ENCODE assay signal across 8 cellular contexts in genomic region chr12:54751493-54751892, GRCh38.
"Had no signal": no experiment of that assay in that cellular context is flagged by ENCODE, and none has a peak within 500 bp of the region (broad histone marks: within the 10 kb centered on the region; RNA-seq: fewer than 3 reads in every experiment).

No MANE protein-coding gene starts in this region.

- H3K9ac ChIP-seq: GM23248 had no signal

- DNase-seq: GM23248, GOT3, H7, IMR-90, KBM-7 had no signal

- H3K9me3 ChIP-seq: HAP-1 had no signal

- H3K4me3 ChIP-seq: GM23248, HAP-1 had no signal

- H2AFZ ChIP-seq: GM23248 had no signal

- H3K36me3 ChIP-seq: HAP-1 had no signal

- H3K27ac ChIP-seq: GM23248 had no signal

- FAIRE-seq: HTR-8/SVneo had no signal

- H3K4me1 ChIP-seq: HAP-1 had no signal

- ATAC-seq: HCT116 had no signal
